In the genomic region with DNA sequence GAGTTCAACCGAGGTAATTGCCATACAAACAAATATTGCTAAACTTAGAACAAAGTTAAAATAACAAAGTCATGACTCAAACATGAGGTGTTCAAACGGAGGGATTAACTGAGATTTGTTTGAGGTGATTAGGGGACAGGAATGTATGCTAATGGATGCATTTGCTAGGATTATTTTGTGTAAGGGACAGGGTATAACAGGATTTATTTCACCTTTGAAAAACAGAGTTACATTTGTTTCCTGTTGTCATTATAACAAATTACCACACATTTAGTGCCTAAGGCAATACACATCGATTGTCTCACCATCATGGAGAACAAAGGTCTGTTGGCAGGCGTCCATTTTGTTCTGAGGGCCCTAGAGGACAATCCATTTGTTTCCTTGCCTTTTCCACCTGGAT, we compare ENCODE assay signal across 27 cellular contexts.
A peak's percentile ranks its signal among the peaks of the same experiment; 100 is the strongest.
DNase-seq lines count a peak whose midpoint lies in the region; ATAC-seq and TF ChIP-seq lines count a peak whose summit lies in the region.
"Had no signal": no experiment of that assay in that cellular context is flagged by ENCODE, and none has a peak within 500 bp of the region (broad histone marks: within the 10 kb centered on the region; RNA-seq: fewer than 3 reads in every experiment).

No MANE protein-coding gene starts in this region.

- TF ChIP-seq POLR2A in GM18505 (IDR thresholded peaks at IDR 0.05; ENCODE audit: borderline replicate concordance, extremely low read depth, insufficient read depth, insufficient read length), result no peak

- no peaks in the 10 kb centered on the region for H3K4me1 ChIP-seq in foreskin keratinocyte
- H3K4me1 ChIP-seq: vagina had no signal

- no peaks in the 10 kb centered on the region for H3K27me3 ChIP-seq in foreskin keratinocyte
- H3K27me3 ChIP-seq: vagina had no signal

- peak; percentile 64 for DNase-seq in DMS153 (lab: John Stamatoyannopoulos, UW)
- DNase-seq in DMS153 treated with DMSO at 0.1 percent for 48 hours (lab: John Stamatoyannopoulos, UW; ENCODE audit: unreplicated experiment), result no peak
- DNase-seq in NCI-H1048 (lab: John Stamatoyannopoulos, UW), result peak; percentile 67
- peak; percentile 67 for DNase-seq in NCI-H748 (lab: John Stamatoyannopoulos, UW; ENCODE audit: unreplicated experiment)
- DNase-seq in foreskin keratinocyte, result peak; percentile 8 to 44
- no peak for DNase-seq in stimulated activated naive CD4-positive, alpha-beta T cell treated with Interleukin-2 at 50 U/mL for 16 hours (lab: John Stamatoyannopoulos, UW)
- no peak for DNase-seq in EL
- DNase-seq: activated CD4-positive, alpha-beta memory T cell treated with anti-CD3 and anti-CD28 coated beads for 36 hours; activated CD4-positive, CD25-positive, alpha-beta regulatory T cell treated with anti-CD3 and anti-CD28 coated beads, Interleukin-2, amount 50 U/mL, for 72 hours; activated CD8-positive, alpha-beta memory T cell treated with anti-CD3 and anti-CD28 coated beads, Interleukin-2, amount 50 U/mL, for 4 hours; activated naive CD4-positive, alpha-beta T cell treated with anti-CD3 and anti-CD28 coated beads, Interleukin-2, amount 50 U/mL, for 16 hours; amygdala; DND-41; effector memory CD8-positive, alpha-beta T cell; head of caudate nucleus; Karpas-422; kidney; midbrain; naive thymus-derived CD8-positive, alpha-beta T cell; NCI-H2107; NCI-H526; nucleus accumbens; SK-N-SH had no signal

- ATAC-seq in foreskin keratinocyte, result peak; percentile 57
- no peak for ATAC-seq in GM18505 (IDR thresholded peaks at IDR 0.05; ENCODE audit: unreplicated experiment)
- ATAC-seq: effector memory CD8-positive, alpha-beta T cell; naive thymus-derived CD8-positive, alpha-beta T cell had no signal

- no peak for TF ChIP-seq CTCF in foreskin keratinocyte (conservative IDR thresholded peaks at IDR 0.05)

- no peak overlapping the region for H3K27ac ChIP-seq in foreskin keratinocyte
- H3K27ac ChIP-seq: 22Rv1, coronary artery, vagina had no signal

Comparison
In these comparisons a context has a peak if more than half of its experiments do, and no peak if none do; other contexts are left out.
1. DNase-seq: peak in DMS153 (single experiment), NCI-H1048 (single experiment), NCI-H748 (single experiment) and foreskin keratinocyte (2 of 2); none in DMS153 treated with DMSO at 0.1 percent for 48 hours (single experiment), stimulated activated naive CD4-positive, alpha-beta T cell treated with Interleukin-2 at 50 U/mL for 16 hours (single experiment) and EL (single experiment).